Comparison of ENCODE assay signal across 15 cellular contexts in the genomic region with DNA sequence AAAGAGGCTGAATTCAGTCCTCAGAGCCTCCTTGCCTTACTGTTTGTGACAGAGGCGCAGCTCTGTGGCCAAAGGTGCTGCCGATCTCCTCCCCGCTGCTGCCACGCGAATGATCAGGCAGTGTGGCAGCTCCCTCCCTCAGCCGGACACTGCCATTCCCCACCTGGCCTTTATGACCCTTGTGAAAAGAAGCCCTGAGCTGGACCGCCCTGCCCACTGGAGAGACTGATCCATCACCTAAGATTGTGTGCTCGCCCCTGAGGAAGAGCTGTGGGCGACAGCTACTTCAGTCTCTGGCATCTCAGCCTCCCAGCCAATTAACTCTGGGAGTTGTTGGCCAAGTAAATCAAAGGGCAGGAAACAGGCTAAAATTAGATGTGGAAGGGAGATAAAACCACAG.
DNase-seq lines count a peak whose midpoint lies in the region; ATAC-seq and TF ChIP-seq lines count a peak whose summit lies in the region.
"Had no signal": no experiment of that assay in that cellular context is flagged by ENCODE, and none has a peak within 500 bp of the region (broad histone marks: within the 10 kb centered on the region; RNA-seq: fewer than 3 reads in every experiment).

No MANE protein-coding gene starts in this region.

- ATAC-seq in left cardiac atrium = peak; percentile 54 to 75
- no peak for ATAC-seq in Right ventricle myocardium inferior
- ATAC-seq in WTC11 = peak; percentile 50
- ATAC-seq in GM19351 (IDR thresholded peaks at IDR 0.05; ENCODE audit: unreplicated experiment) = no peak
- ATAC-seq in GM21528 (IDR thresholded peaks at IDR 0.05; ENCODE audit: low FRiP score, unreplicated experiment) = no peak
- ATAC-seq: T-helper 17 cell, upper lobe of right lung had no signal

- H3K9me3 Mint-ChIP-seq in WTC11 (peaks cover 4% of the 10 kb centered on the region), HFFc6 (no peaks in the 10 kb centered on the region)

- CTCF ChIA-PET in WTC11 (lab: Charles Lee) = no interaction called here

- H3K27ac Mint-ChIP-seq in WTC11 (no peak overlapping the region), HFFc6 (no peak overlapping the region)
- H3K27ac Mint-ChIP-seq: T-helper 17 cell had no signal

- no peak overlapping the region for H3K4me3 Mint-ChIP-seq in WTC11
- no peak overlapping the region for H3K4me3 Mint-ChIP-seq in HFFc6
- H3K4me3 Mint-ChIP-seq: T-helper 17 cell had no signal

- DNase-seq in left cardiac atrium = no peak
- no peak for DNase-seq in Right ventricle myocardium inferior (ENCODE audit: missing footprints)
- DNase-seq in WTC11 (ENCODE audit: low spot score) = no peak
- peak; percentile 56 for DNase-seq in left kidney (ENCODE audit: low read depth, low spot score)
- DNase-seq in HCEC 1CT = no peak
- no peak for DNase-seq in HFFc6
- DNase-seq: activated naive CD4-positive, alpha-beta T cell; amygdala; effector CD8-positive, alpha-beta T cell; esophagus squamous epithelium; NCI-H510A treated with DMSO at 0.1 percent for 48 hours; T-helper 17 cell; upper lobe of right lung had no signal

- intact Hi-C loops in left cardiac atrium (cut with DNase I) (no loop called here), Right ventricle myocardium inferior (cut with DNase I) (no loop called here)

- H3K4me1 Mint-ChIP-seq in WTC11 (peaks cover 56% of the 10 kb centered on the region), HFFc6 (ENCODE audit: low read depth) (no peaks in the 10 kb centered on the region)

- H3K36me3 Mint-ChIP-seq in WTC11 = no peaks in the 10 kb centered on the region
- H3K36me3 Mint-ChIP-seq in HFFc6 (ENCODE audit: low read depth) = no peaks in the 10 kb centered on the region

- TF ChIP-seq CTCF in WTC11 (IDR thresholded peaks at IDR 0.05) (no peak), HFFc6 (IDR thresholded peaks at IDR 0.05) (no peak)

- no peaks in the 10 kb centered on the region for H3K27me3 Mint-ChIP-seq in WTC11 (ENCODE audit: low read depth)
- H3K27me3 Mint-ChIP-seq in HFFc6 (ENCODE audit: insufficient read depth) = peaks cover 19% of the 10 kb centered on the region

- POLR2A ChIA-PET in WTC11 (lab: Charles Lee) = interaction anchor here (0.7 kb wide), 1 partner anchor 510 kb away, joined by 3 read pairs; a partner anchor contains a TSS

TF ChIP-seq in WTC11, 78 proteins besides CTCF, POLR2A, EP300 and RAD21:
- TF ChIP-seq ZNF671 (CRISPR knock-in tag; IDR thresholded peaks at IDR 0.05) = no peak
TF ChIP-seq in WTC11: peak in this region for 0.

Comparison
In these comparisons a context has a peak if more than half of its experiments do, and no peak if none do; other contexts are left out.
1. ATAC-seq: peak in left cardiac atrium (2 of 2) and WTC11 (single experiment); none in Right ventricle myocardium inferior (single experiment), GM19351 (single experiment) and GM21528 (single experiment).